In genomic region chr3:16840111-16840444, GRCh38 we compare ENCODE assay signal across 17 cellular contexts.
"Had no signal": no experiment of that assay in that cellular context is flagged by ENCODE, and none has a peak within 500 bp of the region (broad histone marks: within the 10 kb centered on the region; RNA-seq: fewer than 3 reads in every experiment).

No MANE protein-coding gene starts in this region.

- H3K27me3 ChIP-seq: heart left ventricle, testis, upper lobe of right lung had no signal

- FAIRE-seq: keratinocyte had no signal

- DNase-seq: activated CD8-positive, alpha-beta memory T cell treated with anti-CD3 and anti-CD28 coated beads, Interleukin-2, amount 10 ng/mL, durations not matched to agents 7 days and 5 days; activated gamma-delta T cell; activated naive CD8-positive, alpha-beta T cell treated with anti-CD3 and anti-CD28 coated beads, Interleukin-2, amount 10 ng/mL, durations not matched to agents 7 days and 5 days; activated T-cell treated with anti-CD3 and anti-CD28 coated beads, Interleukin-2, amount 50 U/mL, for 24 hours; anterior cingulate cortex; foreskin fibroblast; heart left ventricle; left ventricle myocardium superior; mesendoderm; nephron progenitor cell; stimulated activated CD4-positive, alpha-beta T cell treated with anti-CD3 and anti-CD28 coated beads, Interleukin-4, amount 100 ng/mL, for 4 hours; stimulated activated naive CD8-positive, alpha-beta T cell treated with anti-CD3 and anti-CD28 coated beads, Interleukin-15, amount 100 ng/mL, for 72 hours; testis; upper lobe of right lung had no signal

- H3K4me3 ChIP-seq: skin epidermis, testis, upper lobe of right lung had no signal

- H3K27ac ChIP-seq: skin epidermis, testis, upper lobe of right lung had no signal

- H3K36me3 ChIP-seq: heart left ventricle, upper lobe of right lung had no signal

- ATAC-seq: activated CD8-positive, alpha-beta memory T cell treated with anti-CD3 and anti-CD28 coated beads, Interleukin-2, amount 10 ng/mL, durations not matched to agents 7 days and 5 days; esophagus mucosa; heart left ventricle; left ventricle myocardium superior; stimulated activated naive CD8-positive, alpha-beta T cell treated with anti-CD3 and anti-CD28 coated beads, Interleukin-15, amount 100 ng/mL, for 72 hours; upper lobe of right lung had no signal

- H3K9me3 ChIP-seq: heart left ventricle, testis, upper lobe of right lung had no signal
